Comparison of ENCODE assay signal across 9 cellular contexts in the genomic region with DNA sequence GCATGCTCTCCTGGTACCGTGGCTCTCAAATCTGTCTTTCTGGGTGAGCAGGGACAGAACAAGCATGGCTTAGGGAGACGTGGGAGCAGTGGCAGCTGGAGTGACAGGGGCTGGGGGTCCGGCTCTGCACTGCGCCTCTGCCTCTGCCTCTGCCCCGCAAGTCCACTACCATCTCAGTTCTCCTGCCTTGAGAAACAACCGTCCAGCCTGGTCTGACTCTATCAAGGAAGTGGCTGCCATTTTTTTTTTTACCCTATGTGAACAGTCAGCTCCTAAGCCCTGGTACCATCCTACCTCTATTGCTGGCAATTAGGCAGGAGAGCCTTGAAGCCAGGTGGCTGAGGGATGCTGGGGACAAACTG. TPM values are rescaled to one million over a fixed set of nuclear protein-coding genes. Genes with fewer than 3 reads are reported as not detected.
DNase-seq lines count a peak whose midpoint lies in the region; TF ChIP-seq lines count a peak whose summit lies in the region.
"Had no signal": no experiment of that assay in that cellular context is flagged by ENCODE, and none has a peak within 500 bp of the region (broad histone marks: within the 10 kb centered on the region; RNA-seq: fewer than 3 reads in every experiment).

No MANE protein-coding gene starts in this region.

- H3K4me2 ChIP-seq in mammary epithelial cell (ENCODE audit: insufficient read depth, low read depth, low read length) (no peak overlapping the region), fibroblast of lung (ENCODE audit: extremely low read depth, insufficient read depth, low read length) (no peak overlapping the region)

- WGBS in mammary epithelial cell (ENCODE audit: low coverage, missing lambda C conversion rate), result 98% methylated on average over 6 of the region's 6 CpGs

- H3K4me1 ChIP-seq in breast epithelium, result peaks cover 11 to 12% of the 10 kb centered on the region in 2 donors
- H3K4me1 ChIP-seq in mammary epithelial cell (ENCODE audit: insufficient read depth, low read length), result peaks cover 14% of the 10 kb centered on the region
- peaks cover 65% of the 10 kb centered on the region for H3K4me1 ChIP-seq in fibroblast of lung (ENCODE audit: control insufficient read depth, extremely low read depth, insufficient read depth, low read length)
- peaks cover 0 to 38% (median 24%) of the 10 kb centered on the region in 4 donors for H3K4me1 ChIP-seq in tibial artery

- intact Hi-C loops in breast epithelium (cut with DNase I; ENCODE audit: low total_unique reads) (no loop called here), mammary epithelial cell (cut with micrococcal nuclease) (no loop called here), tibial artery (cut with DNase I; ENCODE audit: low total_unique reads) (no loop called here)

- no peak for DNase-seq in breast epithelium (ENCODE audit: low spot score in 2 of 2)
- DNase-seq in mammary epithelial cell, result no peak
- DNase-seq in fibroblast of lung (ENCODE audit: low read depth in 2 of 2), result no peak
- DNase-seq in tibial artery, result no peak
- no peak for DNase-seq in stimulated activated CD4-positive, alpha-beta T cell treated with anti-CD3 and anti-CD28 coated beads, Interleukin-4, amount 100 ng/mL, for 1 hour
- DNase-seq in NCI-H524 (lab: John Stamatoyannopoulos, UW), result no peak
- DNase-seq: NCI-H524 treated with DMSO at 0.1 percent for 48 hours, pancreas had no signal

- no peak overlapping the region for H3K9ac ChIP-seq in mammary epithelial cell (ENCODE audit: insufficient read depth, low read length)
- peak overlapping the region; percentile 68 for H3K9ac ChIP-seq in fibroblast of lung (ENCODE audit: insufficient read depth, low read length)
- H3K9ac ChIP-seq: GM23248 had no signal

- no peaks in the 10 kb centered on the region for H3K79me2 ChIP-seq in mammary epithelial cell (ENCODE audit: insufficient read depth, low read length)
- H3K79me2 ChIP-seq in fibroblast of lung (ENCODE audit: control insufficient read depth, insufficient read depth, low read length), result no peaks in the 10 kb centered on the region

- no peak for TF ChIP-seq POLR2A in breast epithelium (IDR thresholded peaks at IDR 0.05)

- H2AFZ ChIP-seq in mammary epithelial cell (ENCODE audit: low read depth, low read length) (no peak overlapping the region), fibroblast of lung (ENCODE audit: low read length) (no peak overlapping the region)
- H2AFZ ChIP-seq: GM23248 had no signal

- CTCF ChIA-PET in mammary epithelial cell (lab: Charles Lee; ENCODE audit: low non-redundant PET), result no interaction called here

- H4K20me1 ChIP-seq in mammary epithelial cell (ENCODE audit: insufficient read depth, low read length) (no peaks in the 10 kb centered on the region), fibroblast of lung (ENCODE audit: control insufficient read depth, extremely low read depth, insufficient read depth, low read length) (no peaks in the 10 kb centered on the region)

- no peaks in the 10 kb centered on the region for H3K36me3 ChIP-seq in breast epithelium
- no peaks in the 10 kb centered on the region for H3K36me3 ChIP-seq in mammary epithelial cell (ENCODE audit: insufficient read depth, low read length)
- H3K36me3 ChIP-seq in fibroblast of lung (ENCODE audit: control insufficient read depth, insufficient read depth, low read length), result peaks cover 3% of the 10 kb centered on the region
- H3K36me3 ChIP-seq in tibial artery, result peaks cover 0 to 72% (median 4%) of the 10 kb centered on the region in 3 donors
- H3K36me3 ChIP-seq: pancreas had no signal

- BruUV-seq in mammary epithelial cell (replicated peaks; lab: Mats Ljungman, UMichigan), result no TSS peak

- in situ Hi-C loops in mammary epithelial cell (cut with MboI; ENCODE audit: low sequenced_read_pairs in 2 of 2), result no loop called here

- H3K27me3 ChIP-seq in breast epithelium (no peaks in the 10 kb centered on the region), mammary epithelial cell (ENCODE audit: insufficient read depth, low read length) (no peaks in the 10 kb centered on the region), fibroblast of lung (ENCODE audit: control insufficient read depth, insufficient read depth, low read length) (no peaks in the 10 kb centered on the region), tibial artery (no peaks in the 10 kb centered on the region)
- H3K27me3 ChIP-seq: pancreas had no signal

- dilution Hi-C loops in mammary epithelial cell (cut with HindIII; ENCODE audit: low sequenced_read_pairs), result no loop called here

- H3K9me3 ChIP-seq in breast epithelium (no peaks in the 10 kb centered on the region), mammary epithelial cell (replicated peaks; ENCODE audit: insufficient read depth, low read length) (no peaks in the 10 kb centered on the region), fibroblast of lung (ENCODE audit: control insufficient read depth, insufficient read depth, low read depth, low read length) (no peaks in the 10 kb centered on the region), tibial artery (no peaks in the 10 kb centered on the region)
- H3K9me3 ChIP-seq: pancreas had no signal

- TF ChIP-seq CTCF in breast epithelium (IDR thresholded peaks at IDR 0.05), result no peak
- no peak for TF ChIP-seq CTCF in mammary epithelial cell (conservative IDR thresholded peaks at IDR 0.05 in 1 of 2, IDR thresholded peaks at IDR 0.05 in 1 of 2; ENCODE audit: extremely low read depth in 1 of 2, insufficient read depth in 1 of 2, low read depth in 1 of 2, low read length in 2 of 2)
- no peak for TF ChIP-seq CTCF in fibroblast of lung (conservative IDR thresholded peaks at IDR 0.05 in 1 of 2, IDR thresholded peaks at IDR 0.05 in 1 of 2; ENCODE audit: low read depth in 1 of 2, low read length in 2 of 2)
- no peak for TF ChIP-seq CTCF in tibial artery (IDR thresholded peaks at IDR 0.05)

- H3K27ac ChIP-seq in breast epithelium (peak overlapping the region; percentile 61 to 83), mammary epithelial cell (ENCODE audit: insufficient read depth, low read depth, low read length) (no peak overlapping the region), fibroblast of lung (ENCODE audit: insufficient read depth, low read length) (peak overlapping the region; percentile 96), tibial artery (peak overlapping the region; percentile 11 to 36)
- H3K27ac ChIP-seq: GM23248 had no signal

- no peak overlapping the region for H3K4me3 ChIP-seq in breast epithelium
- no peak overlapping the region for H3K4me3 ChIP-seq in mammary epithelial cell (replicated peaks in 1 of 3; ENCODE audit: insufficient read depth in 1 of 3, low read depth in 2 of 3, low read length in 3 of 3)
- no peak overlapping the region for H3K4me3 ChIP-seq in fibroblast of lung (replicated peaks in 1 of 4; ENCODE audit: control extremely low read depth in 1 of 4, insufficient read depth in 1 of 4, low read depth in 3 of 4, low read length in 4 of 4)
- H3K4me3 ChIP-seq in tibial artery, result no peak overlapping the region
- H3K4me3 ChIP-seq: GM23248, pancreas had no signal

RNA-seq across cellular contexts. Expression of a gene that starts 16.1 kb away (rescaled TPM):
- total RNA-seq in breast epithelium, result 10 to 100 TPM; 12.6 to 16.4 (median 12.7) TPM
- total RNA-seq in mammary epithelial cell, result 1 to 10 TPM in 1 of 2 donors, under 1 TPM in 1; 0.67 to 1.3 TPM
- 0.20 TPM for polyA plus RNA-seq in mammary epithelial cell
- polyA minus RNA-seq in mammary epithelial cell, result not detected
- 29.1 and 30.0 TPM in 2 replicates for total RNA-seq in fibroblast of lung
- 8.2 and 11.3 TPM in 2 replicates for polyA plus RNA-seq in fibroblast of lung
- 31.7 and 32.0 TPM in 2 replicates for polyA plus RNA-seq in fibroblast of lung (2012)
- 14.0 and 15.0 TPM in 2 replicates for polyA minus RNA-seq in fibroblast of lung (ENCODE audit: low replicate concordance)

RNA-seq across cellular contexts. Expression of a gene that starts 29.2 kb away (rescaled TPM):
- total RNA-seq in breast epithelium (10 to 100 TPM; 24.3 to 35.4 (median 32.5) TPM), mammary epithelial cell (10 to 100 TPM; 44.1 to 65.7 TPM), fibroblast of lung (40.6 and 41.1 TPM in 2 replicates)
- polyA plus RNA-seq in mammary epithelial cell (68.4 TPM), fibroblast of lung (27.9 and 41.8 TPM in 2 replicates)
- polyA minus RNA-seq in mammary epithelial cell (28.3 TPM), fibroblast of lung (ENCODE audit: low replicate concordance) (17.5 and 21.0 TPM in 2 replicates)
- 21.1 and 44.6 TPM in 2 replicates for polyA plus RNA-seq in fibroblast of lung (2012)

RNA-seq across cellular contexts. Expression of a gene that starts 41.1 kb away (rescaled TPM):
- total RNA-seq in breast epithelium, result 10 to 100 TPM; 28.3 to 66.6 (median 55.7) TPM
- total RNA-seq in mammary epithelial cell, result 10 to 100 TPM; 29.0 to 36.2 TPM
- polyA plus RNA-seq in mammary epithelial cell, result 27.4 TPM
- 64.4 TPM for polyA minus RNA-seq in mammary epithelial cell
- total RNA-seq in fibroblast of lung, result 21.3 and 23.1 TPM in 2 replicates
- polyA plus RNA-seq in fibroblast of lung, result 28.5 and 31.3 TPM in 2 replicates
- polyA plus RNA-seq in fibroblast of lung (2012), result 33.4 and 34.1 TPM in 2 replicates
- polyA minus RNA-seq in fibroblast of lung (ENCODE audit: low replicate concordance), result 194 and 205 TPM in 2 replicates

RNA-seq across cellular contexts. Expression of a gene that starts 45.9 kb away (rescaled TPM):
- total RNA-seq in breast epithelium (10 to 100 TPM in 2 of 3 donors, 1 to 10 TPM in 1; 3.8 to 19.6 (median 14.1) TPM), mammary epithelial cell (1 to 10 TPM in 1 of 2 donors, under 1 TPM in 1; under 0.01 to 5.7 TPM), fibroblast of lung (0.51 and 0.83 TPM in 2 replicates)
- polyA plus RNA-seq in mammary epithelial cell (2.5 TPM), fibroblast of lung (0.14 and 0.39 TPM in 2 replicates)
- polyA minus RNA-seq in mammary epithelial cell (1.6 TPM), fibroblast of lung (ENCODE audit: low replicate concordance) (0.20 TPM in 1 of 2 replicates, not detected in the other)
- polyA plus RNA-seq in fibroblast of lung (2012), result 0.40 and 0.76 TPM in 2 replicates
- polyA plus RNA-seq: GM23248 had no signal

Comparison
In these comparisons a context has a peak if more than half of its experiments do, and no peak if none do; other contexts are left out.
1. RNA of a gene that starts 16.1 kb away (total RNA-seq): 29.1 to 30.0 TPM in fibroblast of lung and 12.6 to 16.4 TPM in breast epithelium; 0.67 to 1.3 TPM in mammary epithelial cell; every median in the first group is over 4 times any median in the second.